In the genomic region with DNA sequence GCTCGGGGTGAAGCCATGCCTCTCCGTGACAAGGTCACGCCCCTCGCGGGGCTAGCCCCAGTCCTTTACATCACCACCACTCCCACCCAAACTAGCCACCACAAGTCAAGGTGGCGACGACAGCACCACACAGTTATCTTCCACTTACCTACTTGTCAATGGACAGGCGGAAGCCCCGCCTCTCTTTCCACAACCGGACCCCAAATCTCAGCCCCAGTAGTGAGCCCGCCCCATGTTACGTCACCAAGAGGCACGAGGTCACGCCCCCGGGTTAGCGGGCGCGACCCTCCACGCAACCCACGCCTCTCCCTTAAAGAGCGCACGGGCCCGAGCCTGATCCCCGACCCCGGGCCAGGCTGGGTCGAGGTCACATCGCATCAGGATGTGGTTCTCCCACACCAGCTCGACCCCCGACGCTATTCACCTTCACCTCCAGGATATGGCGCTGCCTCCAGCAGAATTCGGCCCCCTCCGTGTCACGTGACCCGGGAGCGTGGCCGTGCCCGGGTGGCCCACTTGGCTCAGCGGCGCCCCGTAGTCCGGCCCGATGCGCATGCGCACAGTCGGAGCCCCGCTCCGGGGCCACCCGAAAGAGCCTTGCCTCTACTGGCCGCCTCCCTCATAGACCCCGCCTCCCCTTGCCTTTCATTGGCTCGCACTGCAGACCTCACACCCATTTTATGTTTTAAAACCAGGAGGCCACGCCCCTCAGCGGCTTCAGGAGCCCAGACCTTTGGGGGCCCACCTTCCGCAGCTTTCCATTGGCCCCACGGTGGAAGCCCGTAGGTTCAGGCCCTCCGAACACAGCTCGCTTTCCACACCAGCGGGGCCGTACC, we compare ENCODE assay signal across 1 cellular context.
TF ChIP-seq lines count a peak whose summit lies in the region.

No MANE protein-coding gene starts in this region.

TF ChIP-seq in SK-N-SH, 30 proteins besides CTCF, POLR2A, EP300 and RAD21 (continued from another document):
- TF ChIP-seq, protein P1, sequence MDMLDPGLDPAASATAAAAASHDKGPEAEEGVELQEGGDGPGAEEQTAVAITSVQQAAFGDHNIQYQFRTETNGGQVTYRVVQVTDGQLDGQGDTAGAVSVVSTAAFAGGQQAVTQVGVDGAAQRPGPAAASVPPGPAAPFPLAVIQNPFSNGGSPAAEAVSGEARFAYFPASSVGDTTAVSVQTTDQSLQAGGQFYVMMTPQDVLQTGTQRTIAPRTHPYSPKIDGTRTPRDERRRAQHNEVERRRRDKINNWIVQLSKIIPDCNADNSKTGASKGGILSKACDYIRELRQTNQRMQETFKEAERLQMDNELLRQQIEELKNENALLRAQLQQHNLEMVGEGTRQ (IDR thresholded peaks at IDR 0.05; ENCODE audit: borderline replicate concordance, low read depth, low read length): peak; percentile 84
- TF ChIP-seq NRF1 (IDR thresholded peaks at IDR 0.05; ENCODE audit: low read depth, low read length): peak; percentile 94
- TF ChIP-seq, protein P2, sequence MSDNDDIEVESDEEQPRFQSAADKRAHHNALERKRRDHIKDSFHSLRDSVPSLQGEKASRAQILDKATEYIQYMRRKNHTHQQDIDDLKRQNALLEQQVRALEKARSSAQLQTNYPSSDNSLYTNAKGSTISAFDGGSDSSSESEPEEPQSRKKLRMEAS (IDR thresholded peaks at IDR 0.05; ENCODE audit: low read depth): peak; percentile 85
- TF ChIP-seq RFX5 (IDR thresholded peaks at IDR 0.05; ENCODE audit: low read length): peak; percentile 24; the same call in 1 of the 2 replicates
- TF ChIP-seq MXI1 (IDR thresholded peaks at IDR 0.05; ENCODE audit: low read depth, low read length): peak; percentile 59; the same call in 1 of the 2 replicates
- TF ChIP-seq YY1 (IDR thresholded peaks at IDR 0.05; ENCODE audit: low read depth): peak; percentile 61; the same call in 1 of the 2 replicates
